ENCODE assay signal across 9 cellular contexts in the genomic region with DNA sequence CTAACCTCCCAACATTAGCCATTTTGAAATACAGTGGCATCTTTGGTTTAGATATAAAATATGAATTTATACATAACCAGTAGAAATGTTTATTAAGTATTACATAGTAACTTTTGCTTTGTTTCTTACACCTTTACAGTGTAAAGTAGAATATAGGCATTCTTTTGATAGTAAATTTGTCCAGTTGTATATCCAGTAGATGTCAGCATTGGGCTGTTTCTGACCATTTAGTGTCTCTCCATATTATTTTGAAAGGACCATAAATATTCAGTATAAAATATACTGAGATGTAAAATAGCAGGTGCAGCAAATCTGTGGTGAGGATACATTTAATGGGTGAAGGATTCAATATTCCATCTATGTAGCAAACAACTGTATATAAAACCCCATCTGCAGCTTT.
DNase-seq lines count a peak whose midpoint lies in the region; ATAC-seq and TF ChIP-seq lines count a peak whose summit lies in the region.
"Had no signal": no experiment of that assay in that cellular context is flagged by ENCODE, and none has a peak within 500 bp of the region (broad histone marks: within the 10 kb centered on the region; RNA-seq: fewer than 3 reads in every experiment).

No MANE protein-coding gene starts in this region.

- no peaks in the 10 kb centered on the region for H3K36me3 Mint-ChIP-seq in effector memory CD8-positive, alpha-beta T cell (ENCODE audit: insufficient read depth)
- H3K36me3 Mint-ChIP-seq in Caco-2 (ENCODE audit: insufficient read depth, unreplicated experiment): no peaks in the 10 kb centered on the region

- CTCF ChIA-PET in Caco-2 (lab: Charles Lee) (no interaction called here), GM10248 (lab: Yijun Ruan, JAX) (interaction anchor here (1.1 to 1.3 kb wide), 4 partner anchors 10 to 47 kb away, joined by 3 to 5 read pairs (median 4); no protein-coding TSS in a partner anchor)

- H3K9me3 Mint-ChIP-seq in effector memory CD8-positive, alpha-beta T cell: peaks cover 11 to 23% of the 10 kb centered on the region in 2 donors
- H3K9me3 Mint-ChIP-seq in Caco-2 (ENCODE audit: unreplicated experiment): no peaks in the 10 kb centered on the region

- H3K4me1 Mint-ChIP-seq in effector memory CD8-positive, alpha-beta T cell (ENCODE audit: low read depth in 2 of 2): no peaks in the 10 kb centered on the region
- no peaks in the 10 kb centered on the region for H3K4me1 Mint-ChIP-seq in Caco-2 (ENCODE audit: low read depth, unreplicated experiment)

- no peaks in the 10 kb centered on the region for H3K27me3 ChIP-seq in Caco-2 (replicated peaks; ENCODE audit: control insufficient read depth, insufficient read depth, low read length)

- no peaks in the 10 kb centered on the region for H3K9me3 ChIP-seq in Caco-2

- POLR2A ChIA-PET in Caco-2 (lab: Charles Lee) (no interaction called here), GM10248 (lab: Yijun Ruan, JAX) (no interaction called here)

- no TSS peak for BruUV-seq in Caco-2 (replicated peaks; lab: Mats Ljungman, UMichigan)

- no peak overlapping the region for H3K27ac Mint-ChIP-seq in effector memory CD8-positive, alpha-beta T cell
- H3K27ac Mint-ChIP-seq in Caco-2 (ENCODE audit: unreplicated experiment): no peak overlapping the region

- H3K4me1 ChIP-seq in Caco-2: no peaks in the 10 kb centered on the region

- intact Hi-C loops in Caco-2 (cut with micrococcal nuclease; ENCODE audit: unreplicated experiment): loop anchor here (5.0 to 10.0 kb wide), 2 partner anchors 326 to 838 kb away; no protein-coding TSS in a partner anchor

- no peak overlapping the region for H3K4me3 ChIP-seq in Caco-2 (ENCODE audit: low read depth, low read length)

- DNase-seq in COLO829 (ENCODE audit: low spot score) (peak; percentile 51), NAMALWA (ENCODE audit: low spot score) (peak; percentile 17), amniotic stem cell (lab: John Stamatoyannopoulos, UW) (peak; percentile 15), kidney tubule cell (ENCODE audit: low spot score) (peak; percentile 6), Caco-2 (no peak), HK-2 (ENCODE audit: unreplicated experiment) (no peak), GM10248 (ENCODE audit: extremely low spot score) (no peak)
- DNase-seq in effector memory CD8-positive, alpha-beta T cell: no peak
- DNase-seq: stimulated activated CD4-positive, alpha-beta T cell treated with anti-CD3 and anti-CD28 coated beads, Interleukin-4, amount 100 ng/mL, for 24 hours had no signal

- H3K36me3 ChIP-seq in Caco-2 (ENCODE audit: control insufficient read depth, insufficient read depth, low read length): no peaks in the 10 kb centered on the region

- no peaks in the 10 kb centered on the region for H3K27me3 Mint-ChIP-seq in effector memory CD8-positive, alpha-beta T cell
- H3K27me3 Mint-ChIP-seq in Caco-2 (ENCODE audit: insufficient read depth, unreplicated experiment): no peaks in the 10 kb centered on the region

- TF ChIP-seq CTCF in Caco-2 (IDR thresholded peaks at IDR 0.05; ENCODE audit: insufficient read depth in 1 of 2, low read depth in 1 of 2, low read length in 1 of 2, severe bottlenecking in 1 of 2, unreplicated experiment in 1 of 2) (no peak), GM10248 (IDR thresholded peaks at IDR 0.05; ENCODE audit: control extremely low read depth, extremely low read depth, low read depth, missing control alignments) (no peak)

- no peak overlapping the region for H3K4me3 Mint-ChIP-seq in effector memory CD8-positive, alpha-beta T cell
- H3K4me3 Mint-ChIP-seq in Caco-2 (ENCODE audit: unreplicated experiment): no peak overlapping the region

- no peak for ATAC-seq in effector memory CD8-positive, alpha-beta T cell (replicated peaks)

Comparison
In these comparisons a context has a peak if more than half of its experiments do, and no peak if none do; other contexts are left out.
1. DNase-seq: peak in COLO829 (single experiment), NAMALWA (single experiment), amniotic stem cell (single experiment) and kidney tubule cell (single experiment); none in effector memory CD8-positive, alpha-beta T cell (0 of 3), Caco-2 (0 of 2), HK-2 (single experiment) and GM10248 (single experiment).